ENCODE assay signal across 18 cellular contexts in the genomic region with DNA sequence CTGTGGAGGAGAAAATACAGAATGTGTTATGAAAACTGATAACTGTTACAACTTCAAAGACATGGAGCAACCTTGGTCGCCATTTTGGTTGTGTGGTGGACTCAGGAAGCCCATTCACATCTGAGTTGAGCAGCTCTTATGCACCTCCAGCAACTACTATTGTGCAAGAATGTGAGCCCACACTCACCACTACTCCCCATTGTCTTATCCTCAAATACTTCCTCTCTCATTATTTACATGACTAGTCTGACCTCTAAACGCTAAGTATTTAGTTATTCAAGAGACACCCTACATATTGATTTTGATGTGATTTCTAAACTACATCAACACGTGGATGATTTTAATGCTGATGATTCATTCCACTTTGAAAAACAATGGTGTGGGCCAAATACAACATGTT.
A peak's percentile ranks its signal among the peaks of the same experiment; 100 is the strongest.
DNase-seq lines count a peak whose midpoint lies in the region; ATAC-seq, FAIRE-seq and TF ChIP-seq lines count a peak whose summit lies in the region.
"Had no signal": no experiment of that assay in that cellular context is flagged by ENCODE, and none has a peak within 500 bp of the region (broad histone marks: within the 10 kb centered on the region; RNA-seq: fewer than 3 reads in every experiment).

No MANE protein-coding gene starts in this region.

- no peak for TF ChIP-seq POLR2A in HepG2 (IDR thresholded peaks at IDR 0.05; ENCODE audit: insufficient read depth in 1 of 2, low read depth in 2 of 2, low read length in 2 of 2)

- 0% methylated on average over 3 of the region's 3 CpGs for WGBS in HepG2 (ENCODE audit: low lambda C conversion rate)

- peak; percentile 4 for DNase-seq in GF-D8 (lab: John Stamatoyannopoulos, UW)
- peak; percentile 63 to 66 for DNase-seq in NOMO-1 (lab: John Stamatoyannopoulos, UW; ENCODE audit: unreplicated experiment in 2 of 2)
- peak; percentile 33 for DNase-seq in dermis blood vessel endothelial cell
- no peak for DNase-seq in HepG2 (ENCODE audit: low spot score)
- no peak for DNase-seq in middle frontal gyrus (ENCODE audit: extremely low spot score, low spot score)
- DNase-seq: CD4-positive, alpha-beta T cell; DMS79; MM.1S; NCI-H1436; NCI-H2029 treated with DMSO at 0.1 percent for 48 hours; NCI-H510A; NCI-H82 had no signal

- no peaks in the 10 kb centered on the region for H3K36me3 ChIP-seq in HepG2 (replicated peaks in 1 of 2; ENCODE audit: control insufficient read depth in 1 of 2, insufficient read depth in 2 of 2, low read length in 2 of 2)
- H3K36me3 ChIP-seq: SJSA1 had no signal

- in situ Hi-C loops in HepG2 (cut with HindIII; ENCODE audit: extremely low pct_ligation_motif_present, low pct_unique_long_range_greater_than_20kb): no loop called here

- POLR2A ChIA-PET in HepG2 (lab: Yijun Ruan, JAX): no interaction called here

- CTCF ChIA-PET in HepG2 (lab: Yijun Ruan, JAX; ENCODE audit: low intra/inter-chr PET ratio, low total read pairs): no interaction called here

- no TSS peak for BruUV-seq in HepG2 (replicated peaks; lab: Mats Ljungman, UMichigan)

- TF ChIP-seq RAD21 in HepG2 (CRISPR knock-in tag; IDR thresholded peaks at IDR 0.05): no peak

- no peak overlapping the region for H3K9ac ChIP-seq in HepG2 (ENCODE audit: insufficient read depth, low read depth, low read length)
- H3K9ac ChIP-seq: KMS-11 had no signal

- no peaks in the 10 kb centered on the region; a peak in 1 of 5 replicates for H3K27me3 ChIP-seq in HepG2 (ENCODE audit: control insufficient read depth in 1 of 2, insufficient read depth in 2 of 2, low read length in 2 of 2)
- H3K27me3 ChIP-seq: SJSA1 had no signal

- no peak for TF ChIP-seq CTCF in HepG2 (CRISPR knock-in tag; IDR thresholded peaks at IDR 0.05)

- H3K9me3 ChIP-seq in HepG2 (ENCODE audit: low read length): peaks cover 23% of the 10 kb centered on the region
- H3K9me3 ChIP-seq: SJSA1 had no signal

- no peak overlapping the region for H2AFZ ChIP-seq in HepG2 (ENCODE audit: low read length)

- intact Hi-C loops in HepG2 (cut with micrococcal nuclease; ENCODE audit: unreplicated experiment): no loop called here

- no peak overlapping the region for H3K4me2 ChIP-seq in HepG2 (ENCODE audit: low read depth, low read length)
- H3K4me2 ChIP-seq: KMS-11 had no signal

- H3K79me2 ChIP-seq in HepG2 (ENCODE audit: insufficient read depth, low read length): no peaks in the 10 kb centered on the region

- no peak overlapping the region for H3K27ac ChIP-seq in HepG2 (ENCODE audit: extremely low read length, insufficient read depth, low read length)
- H3K27ac ChIP-seq: KMS-11, SJSA1 had no signal

- ATAC-seq in HepG2 (no peak), HG02885 (IDR thresholded peaks at IDR 0.05; ENCODE audit: poor library complexity, unreplicated experiment) (no peak), HG03521 (IDR thresholded peaks at IDR 0.05; ENCODE audit: unreplicated experiment) (no peak)
- ATAC-seq: HCT116 had no signal

- FAIRE-seq in HepG2 (lab: Jason Lieb, UNC): no peak
- FAIRE-seq: GM12891 had no signal

- no peak overlapping the region for H3K4me3 ChIP-seq in HepG2 (replicated peaks in 1 of 3; ENCODE audit: insufficient read depth in 1 of 3, low read depth in 2 of 3, low read length in 3 of 3)
- H3K4me3 ChIP-seq: SJSA1 had no signal

- H3K4me1 ChIP-seq in HepG2 (ENCODE audit: insufficient read depth, low read length): no peaks in the 10 kb centered on the region
- H3K4me1 ChIP-seq: SJSA1 had no signal

- no peaks in the 10 kb centered on the region for H4K20me1 ChIP-seq in HepG2 (ENCODE audit: insufficient read depth, low read length)

- TF ChIP-seq EP300 in HepG2 (IDR thresholded peaks at IDR 0.05; ENCODE audit: low read depth in 2 of 2, low read length in 2 of 2) (no peak), HepG2 (CRISPR knock-in tag; IDR thresholded peaks at IDR 0.05; ENCODE audit: borderline replicate concordance) (no peak)

TF ChIP-seq in HepG2, 621 proteins besides CTCF, POLR2A, EP300 and RAD21:
- TF ChIP-seq, protein P1, sequence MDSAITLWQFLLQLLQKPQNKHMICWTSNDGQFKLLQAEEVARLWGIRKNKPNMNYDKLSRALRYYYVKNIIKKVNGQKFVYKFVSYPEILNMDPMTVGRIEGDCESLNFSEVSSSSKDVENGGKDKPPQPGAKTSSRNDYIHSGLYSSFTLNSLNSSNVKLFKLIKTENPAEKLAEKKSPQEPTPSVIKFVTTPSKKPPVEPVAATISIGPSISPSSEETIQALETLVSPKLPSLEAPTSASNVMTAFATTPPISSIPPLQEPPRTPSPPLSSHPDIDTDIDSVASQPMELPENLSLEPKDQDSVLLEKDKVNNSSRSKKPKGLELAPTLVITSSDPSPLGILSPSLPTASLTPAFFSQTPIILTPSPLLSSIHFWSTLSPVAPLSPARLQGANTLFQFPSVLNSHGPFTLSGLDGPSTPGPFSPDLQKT (CRISPR knock-in tag; IDR thresholded peaks at IDR 0.05; ENCODE audit: borderline replicate concordance): no peak
- TF ChIP-seq CEBPB (IDR thresholded peaks at IDR 0.05; ENCODE audit: borderline replicate concordance, low read depth, low read length): peak; percentile 55; the same call in 1 of the 2 replicates
TF ChIP-seq in HepG2: peak in this region for 1.

Comparison
In these comparisons a context has a peak if more than half of its experiments do, and no peak if none do; other contexts are left out.
1. DNase-seq: peak in GF-D8 (single experiment), NOMO-1 (2 of 2) and dermis blood vessel endothelial cell (single experiment); none in HepG2 (single experiment) and middle frontal gyrus (single experiment).